In the genomic region with DNA sequence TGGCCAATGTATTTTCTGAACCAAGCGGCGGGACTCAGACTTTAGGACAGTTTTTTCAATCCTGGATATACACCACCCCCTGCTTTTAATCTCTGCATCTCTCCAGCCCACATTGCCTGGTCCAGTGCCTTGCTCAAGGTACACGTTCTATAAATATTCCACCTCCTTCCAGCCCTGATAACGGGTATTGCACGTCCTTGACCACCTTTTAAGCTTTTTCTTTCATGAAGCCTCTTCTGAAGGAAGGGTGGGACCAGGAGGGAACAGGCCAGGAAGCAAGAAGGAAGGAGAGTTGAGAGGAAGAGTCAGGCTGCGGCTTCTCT, we compare ENCODE assay signal across 14 cellular contexts. TPM values are rescaled to one million over a fixed set of nuclear protein-coding genes. Genes with fewer than 3 reads are reported as not detected.
DNase-seq lines count a peak whose midpoint lies in the region; ATAC-seq and TF ChIP-seq lines count a peak whose summit lies in the region.
"Had no signal": no experiment of that assay in that cellular context is flagged by ENCODE, and none has a peak within 500 bp of the region (broad histone marks: within the 10 kb centered on the region; RNA-seq: fewer than 3 reads in every experiment).

No MANE protein-coding gene starts in this region.

- peak overlapping the region; percentile 74 for H3K4me3 Mint-ChIP-seq in Caco-2 (ENCODE audit: unreplicated experiment)
- H3K4me3 Mint-ChIP-seq: CD8-positive, alpha-beta memory T cell had no signal

- 45% methylated on average over 6 of the region's 6 CpGs for WGBS in right cardiac atrium

- H3K27ac Mint-ChIP-seq in Caco-2 (ENCODE audit: unreplicated experiment) = peak overlapping the region; percentile 56

- H3K27ac ChIP-seq in ascending aorta (peak overlapping the region; percentile 90 to 96), right cardiac atrium (ENCODE audit: low read length) (peak overlapping the region; percentile 83), gastrocnemius medialis (peak overlapping the region; percentile 82 to 88 (median 84))
- H3K27ac ChIP-seq: HL-60 had no signal

- peaks cover 42% of the 10 kb centered on the region for H3K4me1 Mint-ChIP-seq in Caco-2 (ENCODE audit: low read depth, unreplicated experiment)
- H3K4me1 Mint-ChIP-seq: CD8-positive, alpha-beta memory T cell had no signal

- no peaks in the 10 kb centered on the region for H3K9me3 Mint-ChIP-seq in Caco-2 (ENCODE audit: unreplicated experiment)
- H3K9me3 Mint-ChIP-seq: CD8-positive, alpha-beta memory T cell had no signal

- TF ChIP-seq CTCF in Caco-2 (IDR thresholded peaks at IDR 0.05; ENCODE audit: insufficient read depth in 1 of 2, low read depth in 1 of 2, low read length in 1 of 2, severe bottlenecking in 1 of 2, unreplicated experiment in 1 of 2) = no peak
- TF ChIP-seq CTCF in ascending aorta (IDR thresholded peaks at IDR 0.05) = no peak
- no peak for TF ChIP-seq CTCF in gastrocnemius medialis (IDR thresholded peaks at IDR 0.05 in 4 of 5, conservative IDR thresholded peaks at IDR 0.05 in 1 of 5)

- no peaks in the 10 kb centered on the region for H3K27me3 Mint-ChIP-seq in Caco-2 (ENCODE audit: insufficient read depth, unreplicated experiment)

- ATAC-seq in right cardiac atrium (no peak), gastrocnemius medialis (no peak), HG02970 (IDR thresholded peaks at IDR 0.05; ENCODE audit: low FRiP score, unreplicated experiment) (no peak)
- ATAC-seq: stimulated activated naive CD8-positive, alpha-beta T cell treated with anti-CD3 and anti-CD28 coated beads, Interleukin-15, Interleukin-2, amounts not matched to agents 100 U/mL and 50 U/mL, for 24 hours had no signal

- POLR2A ChIA-PET in Caco-2 (lab: Charles Lee) = no interaction called here

- intact Hi-C loops in Caco-2 (cut with micrococcal nuclease; ENCODE audit: unreplicated experiment) = no loop called here
- intact Hi-C loops in ascending aorta (cut with DNase I) = loop anchor here (2.0 kb wide), 1 partner anchor 25 kb away; a partner anchor contains a TSS
- intact Hi-C loops in right cardiac atrium (cut with DNase I) = no loop called here
- intact Hi-C loops in gastrocnemius medialis (cut with DNase I; ENCODE audit: low total_unique reads) = no loop called here

- H3K4me1 ChIP-seq in Caco-2 = peaks cover 61% of the 10 kb centered on the region
- H3K4me1 ChIP-seq in ascending aorta = peaks cover 7 to 38% of the 10 kb centered on the region in 2 donors
- peaks cover 12% of the 10 kb centered on the region for H3K4me1 ChIP-seq in right cardiac atrium (ENCODE audit: control insufficient read depth, insufficient read depth, low read length)
- peaks cover 21 to 25% of the 10 kb centered on the region in 2 donors for H3K4me1 ChIP-seq in gastrocnemius medialis

- H3K9me3 ChIP-seq in Caco-2 (no peaks in the 10 kb centered on the region), ascending aorta (no peaks in the 10 kb centered on the region), right cardiac atrium (ENCODE audit: control insufficient read depth, low read length) (no peaks in the 10 kb centered on the region), gastrocnemius medialis (no peaks in the 10 kb centered on the region)

- H3K27me3 ChIP-seq in Caco-2 (replicated peaks; ENCODE audit: control insufficient read depth, insufficient read depth, low read length) (no peaks in the 10 kb centered on the region), ascending aorta (no peaks in the 10 kb centered on the region), right cardiac atrium (ENCODE audit: control insufficient read depth, insufficient read depth) (no peaks in the 10 kb centered on the region), gastrocnemius medialis (no peaks in the 10 kb centered on the region)

- H3K36me3 ChIP-seq in Caco-2 (ENCODE audit: control insufficient read depth, insufficient read depth, low read length) (peaks cover 8% of the 10 kb centered on the region), ascending aorta (peaks cover 14 to 26% of the 10 kb centered on the region in 2 donors), gastrocnemius medialis (peaks cover 0 to 14% of the 10 kb centered on the region in 2 donors)

- CTCF ChIA-PET in Caco-2 (lab: Charles Lee) = no interaction called here

- peaks cover 82% of the 10 kb centered on the region for H3K36me3 Mint-ChIP-seq in Caco-2 (ENCODE audit: insufficient read depth, unreplicated experiment)
- H3K36me3 Mint-ChIP-seq: CD8-positive, alpha-beta memory T cell had no signal

- TF ChIP-seq POLR2A in gastrocnemius medialis (IDR thresholded peaks at IDR 0.05) = no peak

- DNase-seq in Caco-2 = no peak
- DNase-seq in ascending aorta (ENCODE audit: low spot score in 2 of 2) = no peak
- no peak for DNase-seq in right cardiac atrium
- no peak for DNase-seq in gastrocnemius medialis
- no peak for DNase-seq in activated CD8-positive, alpha-beta memory T cell treated with anti-CD3 and anti-CD28 coated beads, Interleukin-2, amount 50 U/mL, for 48 hours
- DNase-seq in activated CD8-positive, alpha-beta memory T cell treated with anti-CD3 and anti-CD28 coated beads, Interleukin-2, amount 50 U/mL, for 4 hours = no peak
- DNase-seq in HK-2 (ENCODE audit: unreplicated experiment) = no peak
- DNase-seq: CD8-positive, alpha-beta memory T cell; GOT3; NCI-H2081; stimulated activated CD4-positive, alpha-beta T cell treated with anti-CD3 and anti-CD28 coated beads, Interleukin-12 subunit alpha, Interleukin-12 subunit beta, amount 100 ng/mL, for 4 hours; stimulated activated naive CD8-positive, alpha-beta T cell treated with anti-CD3 and anti-CD28 coated beads, Interleukin-15, Interleukin-2, amounts not matched to agents 100 U/mL and 50 U/mL, for 24 hours had no signal

- in situ Hi-C loops in gastrocnemius medialis (cut with MboI; ENCODE audit: low sequenced_read_pairs in 4 of 4) = no loop called here

- TSS peak; percentile 30 for BruUV-seq in Caco-2 (replicated peaks; lab: Mats Ljungman, UMichigan)

- H3K4me3 ChIP-seq in Caco-2 (ENCODE audit: low read depth, low read length) (no peak overlapping the region), ascending aorta (peak overlapping the region; percentile 41 to 75), right cardiac atrium (ENCODE audit: low read length) (no peak overlapping the region), gastrocnemius medialis (peak overlapping the region in 1 of 4 donors; percentile 51)

RNA-seq across cellular contexts. Expression of a gene that starts 3.4 kb away (rescaled TPM):
- total RNA-seq in Caco-2 (2022) = 220 and 243 TPM in 2 replicates
- 364 TPM for total RNA-seq in ascending aorta
- total RNA-seq in right cardiac atrium = 10 to 100 TPM; 42.6 to 56.1 (median 44.3) TPM
- polyA plus RNA-seq in right cardiac atrium = 73.9 TPM
- total RNA-seq in gastrocnemius medialis = 10 to 100 TPM; 21.5 to 52.1 (median 40.7) TPM
- total RNA-seq: CD8-positive, alpha-beta memory T cell had no signal
- polyA plus RNA-seq: CD8-positive, alpha-beta memory T cell had no signal

RNA-seq across cellular contexts. Expression of a gene that starts 6.6 kb away (rescaled TPM):
- total RNA-seq in Caco-2 (2022) = 510 and 624 TPM in 2 replicates
- 1.5 TPM for total RNA-seq in ascending aorta
- total RNA-seq in right cardiac atrium = 1 to 10 TPM; 2.5 to 5.6 (median 3.8) TPM
- polyA plus RNA-seq in right cardiac atrium = 4.3 TPM
- 1 to 10 TPM in 1 of 4 donors, not detected in 3; 1.8 TPM for total RNA-seq in gastrocnemius medialis
- total RNA-seq: CD8-positive, alpha-beta memory T cell had no signal
- polyA plus RNA-seq: CD8-positive, alpha-beta memory T cell had no signal

RNA-seq across cellular contexts. Expression of a gene that starts 17.8 kb away (rescaled TPM):
- total RNA-seq in Caco-2 (2022) (198 and 238 TPM in 2 replicates), ascending aorta (89.7 TPM), right cardiac atrium (100 to 1,000 TPM; 183 to 265 (median 220) TPM), gastrocnemius medialis (100 to 1,000 TPM; 113 to 237 (median 159) TPM)
- 295 TPM for polyA plus RNA-seq in right cardiac atrium

RNA-seq across cellular contexts. Expression of a gene that starts 18.7 kb away (rescaled TPM):
- 12.6 and 18.1 TPM in 2 replicates for total RNA-seq in Caco-2 (2022)
- not detected for total RNA-seq in ascending aorta
- total RNA-seq in right cardiac atrium = 1,000 to 10,000 TPM; 1,233 to 1,764 (median 1,522) TPM
- polyA plus RNA-seq in right cardiac atrium = 2,571 TPM
- 100 to 1,000 TPM; 390 to 932 (median 616) TPM for total RNA-seq in gastrocnemius medialis
- total RNA-seq: CD8-positive, alpha-beta memory T cell had no signal

RNA-seq across cellular contexts. Expression of a gene that starts 24.3 kb away (rescaled TPM):
- 85.1 and 90.6 TPM in 2 replicates for total RNA-seq in Caco-2 (2022)
- 58.9 TPM for total RNA-seq in ascending aorta
- total RNA-seq in right cardiac atrium = 10 to 100 TPM; 56.1 to 75.3 (median 66.1) TPM
- polyA plus RNA-seq in right cardiac atrium = 65.0 TPM
- 10 to 100 TPM; 49.5 to 73.4 (median 59.1) TPM for total RNA-seq in gastrocnemius medialis

Comparison
In these comparisons a context has a peak if more than half of its experiments do, and no peak if none do; other contexts are left out.
1. H3K4me3 ChIP-seq: peak in ascending aorta (2 of 2); none in Caco-2 (single experiment) and right cardiac atrium (single experiment).
2. RNA of a gene that starts 6.6 kb away (total RNA-seq): 510 to 624 TPM in Caco-2; 2.5 to 5.6 TPM in right cardiac atrium, 1.5 TPM in ascending aorta (single experiment) and 1.8 TPM in gastrocnemius medialis; every median in the first group is over 10 times any median in the second.
3. Peak in every context shown above with its lines, with median percentiles within 50 percentile points of each other: H3K27ac ChIP-seq.